8 cellular contexts compared by ENCODE assay signal in genomic region chr12:54360717-54361456, GRCh38. TPM values are rescaled to one million over a fixed set of nuclear protein-coding genes. Genes with fewer than 3 reads are reported as not detected.
DNase-seq lines count a peak whose midpoint lies in the region; ATAC-seq, FAIRE-seq and TF ChIP-seq lines count a peak whose summit lies in the region.

No MANE protein-coding gene starts in this region.

- TF ChIP-seq CTCF in foreskin keratinocyte (conservative IDR thresholded peaks at IDR 0.05) (peak; percentile 88), pancreas (IDR thresholded peaks at IDR 0.05) (peak; percentile 50 to 71 (median 62))

- no peaks in the 10 kb centered on the region for H3K9me3 Mint-ChIP-seq in CD4-positive, CD25-positive, alpha-beta regulatory T cell
- H3K9me3 Mint-ChIP-seq in activated T-helper 2 cell treated with anti-CD3 and anti-CD28 coated beads, Interferon-gamma antibody, Interleukin-2, Interleukin-4, amounts not matched to agents 10 μg/mL and 5 μg/mL and 100 μg/mL, durations not matched to agents 14 hours and 24 hours and 36 hours = no peaks in the 10 kb centered on the region

- no peaks in the 10 kb centered on the region for H3K27me3 Mint-ChIP-seq in CD4-positive, CD25-positive, alpha-beta regulatory T cell
- no peaks in the 10 kb centered on the region for H3K27me3 Mint-ChIP-seq in activated T-helper 2 cell treated with anti-CD3 and anti-CD28 coated beads, Interferon-gamma antibody, Interleukin-2, Interleukin-4, amounts not matched to agents 10 μg/mL and 5 μg/mL and 100 μg/mL, durations not matched to agents 14 hours and 24 hours and 36 hours (ENCODE audit: low read depth)

- no peaks in the 10 kb centered on the region for H3K36me3 ChIP-seq in CD4-positive, CD25-positive, alpha-beta regulatory T cell (ENCODE audit: control insufficient read depth, insufficient read depth, low read length)
- H3K36me3 ChIP-seq in NT2/D1 (ENCODE audit: insufficient read depth, insufficient read length, low read length) (no peaks in the 10 kb centered on the region), pancreas (no peaks in the 10 kb centered on the region)

- peak overlapping the region in 2 of 4 donors; percentile 76 to 80 for H3K4me3 Mint-ChIP-seq in CD4-positive, CD25-positive, alpha-beta regulatory T cell
- peak overlapping the region; percentile 31 for H3K4me3 Mint-ChIP-seq in activated T-helper 2 cell treated with anti-CD3 and anti-CD28 coated beads, Interferon-gamma antibody, Interleukin-2, Interleukin-4, amounts not matched to agents 10 μg/mL and 5 μg/mL and 100 μg/mL, durations not matched to agents 14 hours and 24 hours and 36 hours (ENCODE audit: low read depth)

- H3K4me3 ChIP-seq in CD4-positive, CD25-positive, alpha-beta regulatory T cell (ENCODE audit: low read depth, low read length) = no peak overlapping the region
- H3K4me3 ChIP-seq in NT2/D1 (ENCODE audit: insufficient read length, low read depth) (no peak overlapping the region), pancreas (no peak overlapping the region)

- H3K27ac Mint-ChIP-seq in CD4-positive, CD25-positive, alpha-beta regulatory T cell = peak overlapping the region in 2 of 3 donors; percentile 73 to 76
- H3K27ac Mint-ChIP-seq in activated T-helper 2 cell treated with anti-CD3 and anti-CD28 coated beads, Interferon-gamma antibody, Interleukin-2, Interleukin-4, amounts not matched to agents 10 μg/mL and 5 μg/mL and 100 μg/mL, durations not matched to agents 14 hours and 24 hours and 36 hours = peak overlapping the region; percentile 77

- no peak overlapping the region for H3K27ac ChIP-seq in CD4-positive, CD25-positive, alpha-beta regulatory T cell (ENCODE audit: insufficient read depth, low read length, poor library complexity, severe bottlenecking)
- H3K27ac ChIP-seq in foreskin keratinocyte = no peak overlapping the region
- H3K27ac ChIP-seq in pancreas = peak overlapping the region in 1 of 4 donors; percentile 87

- H3K9me3 ChIP-seq in CD4-positive, CD25-positive, alpha-beta regulatory T cell (ENCODE audit: control insufficient read depth in 2 of 2, low read length in 2 of 2) = no peaks in the 10 kb centered on the region
- H3K9me3 ChIP-seq in NT2/D1 (ENCODE audit: insufficient read depth, low read length) (no peaks in the 10 kb centered on the region), pancreas (no peaks in the 10 kb centered on the region)

- H3K9ac ChIP-seq in NT2/D1 (ENCODE audit: insufficient read length, low read depth) = no peak overlapping the region

- intact Hi-C loops in activated T-helper 2 cell treated with anti-CD3 and anti-CD28 coated beads, Interferon-gamma antibody, Interleukin-2, Interleukin-4, amounts not matched to agents 10 μg/mL and 5 μg/mL and 100 μg/mL, durations not matched to agents 14 hours and 24 hours and 36 hours (cut with micrococcal nuclease) = no loop called here
- intact Hi-C loops in pancreas (cut with DNase I) = loop anchor here in 2 of 3 donors (5.0 to 10.0 kb wide), 3 partner anchors 69 to 144 kb away; no protein-coding TSS in a partner anchor

- no peaks in the 10 kb centered on the region for H3K36me3 Mint-ChIP-seq in CD4-positive, CD25-positive, alpha-beta regulatory T cell
- no peaks in the 10 kb centered on the region for H3K36me3 Mint-ChIP-seq in activated T-helper 2 cell treated with anti-CD3 and anti-CD28 coated beads, Interferon-gamma antibody, Interleukin-2, Interleukin-4, amounts not matched to agents 10 μg/mL and 5 μg/mL and 100 μg/mL, durations not matched to agents 14 hours and 24 hours and 36 hours (ENCODE audit: low read depth)

- no peaks in the 10 kb centered on the region for H3K27me3 ChIP-seq in CD4-positive, CD25-positive, alpha-beta regulatory T cell (ENCODE audit: control insufficient read depth, insufficient read depth, low read length)
- no peaks in the 10 kb centered on the region for H3K27me3 ChIP-seq in NT2/D1 (ENCODE audit: insufficient read depth, insufficient read length)
- no peaks in the 10 kb centered on the region for H3K27me3 ChIP-seq in foreskin keratinocyte
- no peaks in the 10 kb centered on the region for H3K27me3 ChIP-seq in pancreas

- no peak for ATAC-seq in CD4-positive, CD25-positive, alpha-beta regulatory T cell (ENCODE audit: low read depth in 2 of 2)
- ATAC-seq in foreskin keratinocyte (no peak), pancreas (peak; percentile 30 to 60 (median 50)), GM21619 (IDR thresholded peaks at IDR 0.05; ENCODE audit: unreplicated experiment) (no peak), GM18873 (IDR thresholded peaks at IDR 0.05; ENCODE audit: low FRiP score, unreplicated experiment) (no peak)

- peaks cover 6 to 24% (median 11%) of the 10 kb centered on the region in 4 donors for H3K4me1 Mint-ChIP-seq in CD4-positive, CD25-positive, alpha-beta regulatory T cell
- H3K4me1 Mint-ChIP-seq in activated T-helper 2 cell treated with anti-CD3 and anti-CD28 coated beads, Interferon-gamma antibody, Interleukin-2, Interleukin-4, amounts not matched to agents 10 μg/mL and 5 μg/mL and 100 μg/mL, durations not matched to agents 14 hours and 24 hours and 36 hours (ENCODE audit: low read depth) = peaks cover 31% of the 10 kb centered on the region

- WGBS in pancreas, 2 donors = 54 to 59% methylated on average over 16 of the region's 16 CpGs

- no peak for FAIRE-seq in pancreas (lab: Jason Lieb, UNC)

- H3K4me1 ChIP-seq in CD4-positive, CD25-positive, alpha-beta regulatory T cell (ENCODE audit: control insufficient read depth, insufficient read depth, low read length, poor library complexity, severe bottlenecking) = peaks cover 31% of the 10 kb centered on the region
- H3K4me1 ChIP-seq in NT2/D1 (ENCODE audit: insufficient read depth, insufficient read length) (peaks cover 17% of the 10 kb centered on the region), foreskin keratinocyte (peaks cover 6% of the 10 kb centered on the region), pancreas (peaks cover 0 to 14% (median 0%) of the 10 kb centered on the region in 3 donors)

- DNase-seq in CD4-positive, CD25-positive, alpha-beta regulatory T cell = peak in 2 of 3 donors; percentile 36 to 57
- DNase-seq in HUDEP-2 (lab: John Stamatoyannopoulos, UW; ENCODE audit: unreplicated experiment in 76 of 76) (peak in 61 of 76 experiments; percentile 4 to 75 (median 49)), NT2/D1 (ENCODE audit: low read depth, low spot score) (peak; percentile 88), foreskin keratinocyte (peak in 1 of 2 donors; percentile 50), pancreas (peak; percentile 74 to 86 (median 80))
- DNase-seq in activated T-helper 2 cell treated with anti-CD3 and anti-CD28 coated beads, Interferon-gamma antibody, Interleukin-2, Interleukin-4, amounts not matched to agents 10 μg/mL and 5 μg/mL and 100 μg/mL, durations not matched to agents 14 hours and 24 hours and 36 hours (ENCODE audit: low spot score) = peak; percentile 28

RNA-seq across cellular contexts. Expression of gene GPR84, which starts 3.4 kb away (rescaled TPM):
- total RNA-seq in CD4-positive, CD25-positive, alpha-beta regulatory T cell = not detected
- polyA plus RNA-seq in CD4-positive, CD25-positive, alpha-beta regulatory T cell = not detected
- 1.8 and 2.3 TPM in 2 replicates for total RNA-seq in activated T-helper 2 cell treated with anti-CD3 and anti-CD28 coated beads, Interferon-gamma antibody, Interleukin-2, Interleukin-4, amounts not matched to agents 10 μg/mL and 5 μg/mL and 100 μg/mL, durations not matched to agents 14 hours and 24 hours and 36 hours
- total RNA-seq in foreskin keratinocyte (0.07 and 0.10 TPM in 2 replicates), pancreas (under 1 TPM in 4 of 6 donors, not detected in 2; 0.32 to 0.87 (median 0.63) TPM)
- polyA plus RNA-seq in foreskin keratinocyte (0.07 TPM in 2 replicates), pancreas (under 1 TPM; 0.09 to 0.27 TPM)

RNA-seq across cellular contexts. Expression of gene ZNF385A, which starts 23.6 kb away (rescaled TPM):
- 0.86 TPM for total RNA-seq in CD4-positive, CD25-positive, alpha-beta regulatory T cell
- polyA plus RNA-seq in CD4-positive, CD25-positive, alpha-beta regulatory T cell = under 1 TPM in 2 of 4 donors, not detected in 2; 0.14 to 0.17 TPM
- total RNA-seq in activated T-helper 2 cell treated with anti-CD3 and anti-CD28 coated beads, Interferon-gamma antibody, Interleukin-2, Interleukin-4, amounts not matched to agents 10 μg/mL and 5 μg/mL and 100 μg/mL, durations not matched to agents 14 hours and 24 hours and 36 hours = 0.60 and 0.78 TPM in 2 replicates
- 29.8 and 31.9 TPM in 2 replicates for total RNA-seq in foreskin keratinocyte
- 77.1 and 81.3 TPM in 2 replicates for polyA plus RNA-seq in foreskin keratinocyte
- 1 to 10 TPM in 5 of 6 donors, under 1 TPM in 1; 0.59 to 8.2 (median 2.6) TPM for total RNA-seq in pancreas
- polyA plus RNA-seq in pancreas = 1 to 10 TPM; 2.8 to 3.6 TPM

RNA-seq across cellular contexts. Expression of gene COPZ1, which starts 36.0 kb away (rescaled TPM):
- total RNA-seq in CD4-positive, CD25-positive, alpha-beta regulatory T cell = 65.3 TPM
- polyA plus RNA-seq in CD4-positive, CD25-positive, alpha-beta regulatory T cell = 100 to 1,000 TPM; 151 to 213 (median 168) TPM
- total RNA-seq in activated T-helper 2 cell treated with anti-CD3 and anti-CD28 coated beads, Interferon-gamma antibody, Interleukin-2, Interleukin-4, amounts not matched to agents 10 μg/mL and 5 μg/mL and 100 μg/mL, durations not matched to agents 14 hours and 24 hours and 36 hours = 108 and 109 TPM in 2 replicates
- total RNA-seq in foreskin keratinocyte = 116 and 134 TPM in 2 replicates
- polyA plus RNA-seq in foreskin keratinocyte = 140 and 149 TPM in 2 replicates
- 100 to 1,000 TPM in 5 of 6 donors, 10 to 100 TPM in 1; 76.6 to 115 (median 110) TPM for total RNA-seq in pancreas
- polyA plus RNA-seq in pancreas = 10 to 100 TPM; 44.6 to 86.6 TPM

RNA-seq across cellular contexts. Expression of gene ITGA5, which starts 58.2 kb away (rescaled TPM):
- total RNA-seq in CD4-positive, CD25-positive, alpha-beta regulatory T cell = 57.4 TPM
- polyA plus RNA-seq in CD4-positive, CD25-positive, alpha-beta regulatory T cell = 10 to 100 TPM; 18.6 to 31.8 (median 23.7) TPM
- total RNA-seq in activated T-helper 2 cell treated with anti-CD3 and anti-CD28 coated beads, Interferon-gamma antibody, Interleukin-2, Interleukin-4, amounts not matched to agents 10 μg/mL and 5 μg/mL and 100 μg/mL, durations not matched to agents 14 hours and 24 hours and 36 hours = 41.4 and 41.5 TPM in 2 replicates
- total RNA-seq in foreskin keratinocyte (111 and 175 TPM in 2 replicates), pancreas (10 to 100 TPM in 4 of 6 donors, 1 to 10 TPM in 2; 9.5 to 27.1 (median 15.1) TPM)
- polyA plus RNA-seq in foreskin keratinocyte (77.3 and 104 TPM in 2 replicates), pancreas (10 to 100 TPM; 19.0 to 32.2 TPM)

Comparison
In these comparisons a context has a peak if more than half of its experiments do, and no peak if none do; other contexts are left out.
1. ATAC-seq: peak in pancreas (4 of 4); none in CD4-positive, CD25-positive, alpha-beta regulatory T cell (0 of 2), foreskin keratinocyte (single experiment), GM21619 (single experiment) and GM18873 (single experiment).